Comparison of ENCODE assay signal across 1 cellular context in the genomic region with DNA sequence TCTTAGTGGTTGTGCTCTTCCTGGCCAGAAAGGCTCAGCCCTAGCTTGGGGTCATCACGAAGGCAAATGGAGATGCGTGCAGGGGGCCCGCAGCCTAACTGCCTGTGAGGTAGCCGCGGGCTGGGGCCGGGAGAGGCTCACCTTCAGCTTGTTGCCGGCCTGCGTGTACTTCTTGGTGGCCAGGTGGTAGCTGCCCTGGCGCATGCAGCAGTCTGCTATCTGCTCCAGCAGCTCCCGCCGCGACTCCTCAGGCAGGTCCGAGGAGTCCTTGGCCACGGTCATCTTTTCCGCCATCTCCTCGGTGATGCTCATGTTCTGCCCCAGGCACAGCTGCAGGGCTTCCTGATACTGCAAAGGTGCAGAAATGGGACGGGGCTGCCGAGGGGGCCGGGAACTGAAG.
A peak's percentile ranks its signal among the peaks of the same experiment; 100 is the strongest.
TF ChIP-seq lines count a peak whose summit lies in the region.

No MANE protein-coding gene starts in this region.

TF ChIP-seq in K562, 482 proteins besides CTCF, POLR2A, EP300 and RAD21:
- TF ChIP-seq ZBTB33 (CRISPR knock-in tag; IDR thresholded peaks at IDR 0.05) = peak; percentile 64; the same call in 1 of the 2 replicates
- no peak for TF ChIP-seq PHF20 (IDR thresholded peaks at IDR 0.05; ENCODE audit: partially characterized antibody)
- TF ChIP-seq HCFC1 (IDR thresholded peaks at IDR 0.05; ENCODE audit: low read depth, low read length) = no peak
